ENCODE assay signal across 8 cellular contexts in the genomic region with DNA sequence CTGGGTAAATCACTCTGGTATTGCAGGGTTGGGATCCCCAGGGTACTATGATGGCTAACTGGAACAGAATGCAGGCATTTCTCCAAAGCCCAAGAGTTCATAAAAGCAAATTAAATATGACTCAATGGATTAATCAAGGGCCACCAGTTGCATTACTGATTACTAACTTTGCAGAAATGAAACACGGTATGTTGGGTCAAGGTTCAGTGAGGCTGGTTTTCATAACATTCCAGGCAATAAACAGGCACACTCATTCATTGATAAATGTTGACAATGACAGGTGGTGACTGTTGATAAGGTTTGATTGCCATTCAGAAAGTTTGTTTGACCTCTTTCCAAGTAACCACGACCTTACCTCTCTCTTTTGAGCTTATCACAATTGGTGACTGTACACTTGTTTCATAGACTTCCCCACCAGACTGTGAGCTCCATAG.
DNase-seq lines count a peak whose midpoint lies in the region; ATAC-seq lines count a peak whose summit lies in the region.

No MANE protein-coding gene starts in this region.

- H3K9me3 ChIP-seq in ES-I3 (ENCODE audit: control insufficient read depth, insufficient read depth, low read length) = no peaks in the 10 kb centered on the region
- no peaks in the 10 kb centered on the region for H3K9me3 ChIP-seq in muscle layer of colon (ENCODE audit: low read length)

- DNase-seq in LoVo (ENCODE audit: low spot score) (peak; percentile 72), caudate nucleus (lab: John Stamatoyannopoulos, UW) (no peak), foreskin melanocyte (no peak)

- no peaks in the 10 kb centered on the region for H3K27me3 ChIP-seq in muscle layer of colon (ENCODE audit: control insufficient read depth in 1 of 2, insufficient read depth in 2 of 2, low read length in 2 of 2)

- peak overlapping the region; percentile 75 to 96 for H3K4me3 ChIP-seq in muscle layer of colon (ENCODE audit: low read depth in 1 of 2, low read length in 2 of 2)

- H3K4me1 ChIP-seq in ES-I3 (ENCODE audit: insufficient read depth, low read length) (peaks cover 5% of the 10 kb centered on the region; the same call in 1 of the 2 replicates), muscle layer of colon (ENCODE audit: insufficient read depth, low read length) (peaks cover 21% of the 10 kb centered on the region)

- H3K9ac ChIP-seq in ES-I3 (ENCODE audit: low read depth, low read length) (peak overlapping the region; percentile 92), muscle layer of colon (ENCODE audit: low read length) (no peak overlapping the region)

- no peak for ATAC-seq in GM21526 (IDR thresholded peaks at IDR 0.05; ENCODE audit: low FRiP score, unreplicated experiment)
- no peak for ATAC-seq in HG02759 (IDR thresholded peaks at IDR 0.05; ENCODE audit: unreplicated experiment)
- no peak for ATAC-seq in HG02973 (IDR thresholded peaks at IDR 0.05; ENCODE audit: unreplicated experiment)

- H3K27ac ChIP-seq in caudate nucleus (ENCODE audit: low read depth, low read length) (peak overlapping the region; percentile 82), muscle layer of colon (ENCODE audit: low read depth, low read length) (peak overlapping the region; percentile 80)

- H3K36me3 ChIP-seq in ES-I3 (ENCODE audit: insufficient read depth, low read length) = no peaks in the 10 kb centered on the region
- peaks cover 8% of the 10 kb centered on the region for H3K36me3 ChIP-seq in muscle layer of colon (ENCODE audit: insufficient read depth, low read length)
